ENCODE assay signal across 1 cellular context in the genomic region with DNA sequence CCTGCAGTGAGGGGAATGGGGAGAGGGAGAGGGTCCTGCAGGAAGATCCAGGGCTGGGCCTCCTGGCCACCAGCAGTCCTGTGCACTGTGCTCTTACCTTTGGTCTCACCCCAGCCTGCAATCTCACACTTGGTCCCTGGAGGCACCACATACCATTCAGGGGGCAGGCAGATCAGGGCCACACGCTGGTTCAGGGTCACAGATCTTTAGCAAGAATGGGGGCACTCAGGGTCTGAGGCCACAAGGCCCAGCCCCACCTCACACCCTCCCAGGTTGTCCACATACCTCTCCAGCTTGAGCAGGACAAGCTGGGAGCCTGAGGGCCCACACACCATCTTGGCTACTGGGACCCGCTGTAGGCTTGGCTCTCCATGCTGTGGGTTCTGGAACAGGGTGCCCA.
TF ChIP-seq lines count a peak whose summit lies in the region.
"Not testable (repeated sequence)": the region's sequence is repeated elsewhere in the genome, so short reads cannot be mapped to it uniquely, and the experiment has no call there.

No MANE protein-coding gene starts in this region.

TF ChIP-seq in HepG2, 621 proteins besides CTCF, POLR2A, EP300 and RAD21:
- TF ChIP-seq, protein P1, sequence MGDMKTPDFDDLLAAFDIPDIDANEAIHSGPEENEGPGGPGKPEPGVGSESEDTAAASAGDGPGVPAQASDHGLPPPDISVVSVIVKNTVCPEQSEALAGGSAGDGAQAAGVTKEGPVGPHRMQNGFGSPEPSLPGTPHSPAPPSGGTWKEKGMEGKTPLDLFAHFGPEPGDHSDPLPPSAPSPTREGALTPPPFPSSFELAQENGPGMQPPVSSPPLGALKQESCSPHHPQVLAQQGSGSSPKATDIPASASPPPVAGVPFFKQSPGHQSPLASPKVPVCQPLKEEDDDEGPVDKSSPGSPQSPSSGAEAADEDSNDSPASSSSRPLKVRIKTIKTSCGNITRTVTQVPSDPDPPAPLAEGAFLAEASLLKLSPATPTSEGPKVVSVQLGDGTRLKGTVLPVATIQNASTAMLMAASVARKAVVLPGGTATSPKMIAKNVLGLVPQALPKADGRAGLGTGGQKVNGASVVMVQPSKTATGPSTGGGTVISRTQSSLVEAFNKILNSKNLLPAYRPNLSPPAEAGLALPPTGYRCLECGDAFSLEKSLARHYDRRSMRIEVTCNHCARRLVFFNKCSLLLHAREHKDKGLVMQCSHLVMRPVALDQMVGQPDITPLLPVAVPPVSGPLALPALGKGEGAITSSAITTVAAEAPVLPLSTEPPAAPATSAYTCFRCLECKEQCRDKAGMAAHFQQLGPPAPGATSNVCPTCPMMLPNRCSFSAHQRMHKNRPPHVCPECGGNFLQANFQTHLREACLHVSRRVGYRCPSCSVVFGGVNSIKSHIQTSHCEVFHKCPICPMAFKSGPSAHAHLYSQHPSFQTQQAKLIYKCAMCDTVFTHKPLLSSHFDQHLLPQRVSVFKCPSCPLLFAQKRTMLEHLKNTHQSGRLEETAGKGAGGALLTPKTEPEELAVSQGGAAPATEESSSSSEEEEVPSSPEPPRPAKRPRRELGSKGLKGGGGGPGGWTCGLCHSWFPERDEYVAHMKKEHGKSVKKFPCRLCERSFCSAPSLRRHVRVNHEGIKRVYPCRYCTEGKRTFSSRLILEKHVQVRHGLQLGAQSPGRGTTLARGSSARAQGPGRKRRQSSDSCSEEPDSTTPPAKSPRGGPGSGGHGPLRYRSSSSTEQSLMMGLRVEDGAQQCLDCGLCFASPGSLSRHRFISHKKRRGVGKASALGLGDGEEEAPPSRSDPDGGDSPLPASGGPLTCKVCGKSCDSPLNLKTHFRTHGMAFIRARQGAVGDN (CRISPR knock-in tag; IDR thresholded peaks at IDR 0.05), result peak; percentile 63
- peak; percentile 53 for TF ChIP-seq RXRA (CRISPR knock-in tag; IDR thresholded peaks at IDR 0.05)
- TF ChIP-seq NR2C2 (CRISPR knock-in tag; IDR thresholded peaks at IDR 0.05; ENCODE audit: borderline replicate concordance), result 0 out of 2 replicates have a peak, but pooled peaks have one; percentile 38
- TF ChIP-seq ZFX (CRISPR knock-in tag; IDR thresholded peaks at IDR 0.05; ENCODE audit: low read depth), result 0 out of 2 replicates have a peak, but pooled peaks have one; percentile 18
- 0 out of 2 replicates have a peak, but pooled peaks have one; percentile 15 for TF ChIP-seq MTA1 (CRISPR knock-in tag; IDR thresholded peaks at IDR 0.05; ENCODE audit: borderline replicate concordance)
- TF ChIP-seq RARA (CRISPR knock-in tag; IDR thresholded peaks at IDR 0.05), result 0 out of 2 replicates have a peak, but pooled peaks have one; percentile 27
- 0 out of 2 replicates have a peak, but pooled peaks have one; percentile 34 for TF ChIP-seq ZNF451 (CRISPR knock-in tag; IDR thresholded peaks at IDR 0.05)
- peak; percentile 24; the same call in 1 of the 2 replicates for TF ChIP-seq ZBTB7A (CRISPR knock-in tag; IDR thresholded peaks at IDR 0.05)
- TF ChIP-seq MED1 (CRISPR knock-in tag; IDR thresholded peaks at IDR 0.05), result peak; percentile 20; the same call in 1 of the 2 replicates
- TF ChIP-seq HNF4A (CRISPR knock-in tag; IDR thresholded peaks at IDR 0.05), result peak; percentile 66
- TF ChIP-seq, protein P2, sequence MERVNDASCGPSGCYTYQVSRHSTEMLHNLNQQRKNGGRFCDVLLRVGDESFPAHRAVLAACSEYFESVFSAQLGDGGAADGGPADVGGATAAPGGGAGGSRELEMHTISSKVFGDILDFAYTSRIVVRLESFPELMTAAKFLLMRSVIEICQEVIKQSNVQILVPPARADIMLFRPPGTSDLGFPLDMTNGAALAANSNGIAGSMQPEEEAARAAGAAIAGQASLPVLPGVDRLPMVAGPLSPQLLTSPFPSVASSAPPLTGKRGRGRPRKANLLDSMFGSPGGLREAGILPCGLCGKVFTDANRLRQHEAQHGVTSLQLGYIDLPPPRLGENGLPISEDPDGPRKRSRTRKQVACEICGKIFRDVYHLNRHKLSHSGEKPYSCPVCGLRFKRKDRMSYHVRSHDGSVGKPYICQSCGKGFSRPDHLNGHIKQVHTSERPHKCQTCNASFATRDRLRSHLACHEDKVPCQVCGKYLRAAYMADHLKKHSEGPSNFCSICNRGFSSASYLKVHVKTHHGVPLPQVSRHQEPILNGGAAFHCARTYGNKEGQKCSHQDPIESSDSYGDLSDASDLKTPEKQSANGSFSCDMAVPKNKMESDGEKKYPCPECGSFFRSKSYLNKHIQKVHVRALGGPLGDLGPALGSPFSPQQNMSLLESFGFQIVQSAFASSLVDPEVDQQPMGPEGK (CRISPR knock-in tag; IDR thresholded peaks at IDR 0.05), result peak; percentile 52; the same call in 1 of the 2 replicates
- TF ChIP-seq ZFY (CRISPR knock-in tag; IDR thresholded peaks at IDR 0.05), result peak; percentile 20; the same call in 1 of the 2 replicates
- TF ChIP-seq, protein P3, sequence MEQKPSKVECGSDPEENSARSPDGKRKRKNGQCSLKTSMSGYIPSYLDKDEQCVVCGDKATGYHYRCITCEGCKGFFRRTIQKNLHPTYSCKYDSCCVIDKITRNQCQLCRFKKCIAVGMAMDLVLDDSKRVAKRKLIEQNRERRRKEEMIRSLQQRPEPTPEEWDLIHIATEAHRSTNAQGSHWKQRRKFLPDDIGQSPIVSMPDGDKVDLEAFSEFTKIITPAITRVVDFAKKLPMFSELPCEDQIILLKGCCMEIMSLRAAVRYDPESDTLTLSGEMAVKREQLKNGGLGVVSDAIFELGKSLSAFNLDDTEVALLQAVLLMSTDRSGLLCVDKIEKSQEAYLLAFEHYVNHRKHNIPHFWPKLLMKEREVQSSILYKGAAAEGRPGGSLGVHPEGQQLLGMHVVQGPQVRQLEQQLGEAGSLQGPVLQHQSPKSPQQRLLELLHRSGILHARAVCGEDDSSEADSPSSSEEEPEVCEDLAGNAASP (CRISPR knock-in tag; IDR thresholded peaks at IDR 0.05; ENCODE audit: borderline replicate concordance), result peak; percentile 45; the same call in 1 of the 2 replicates
- TF ChIP-seq, protein P4, sequence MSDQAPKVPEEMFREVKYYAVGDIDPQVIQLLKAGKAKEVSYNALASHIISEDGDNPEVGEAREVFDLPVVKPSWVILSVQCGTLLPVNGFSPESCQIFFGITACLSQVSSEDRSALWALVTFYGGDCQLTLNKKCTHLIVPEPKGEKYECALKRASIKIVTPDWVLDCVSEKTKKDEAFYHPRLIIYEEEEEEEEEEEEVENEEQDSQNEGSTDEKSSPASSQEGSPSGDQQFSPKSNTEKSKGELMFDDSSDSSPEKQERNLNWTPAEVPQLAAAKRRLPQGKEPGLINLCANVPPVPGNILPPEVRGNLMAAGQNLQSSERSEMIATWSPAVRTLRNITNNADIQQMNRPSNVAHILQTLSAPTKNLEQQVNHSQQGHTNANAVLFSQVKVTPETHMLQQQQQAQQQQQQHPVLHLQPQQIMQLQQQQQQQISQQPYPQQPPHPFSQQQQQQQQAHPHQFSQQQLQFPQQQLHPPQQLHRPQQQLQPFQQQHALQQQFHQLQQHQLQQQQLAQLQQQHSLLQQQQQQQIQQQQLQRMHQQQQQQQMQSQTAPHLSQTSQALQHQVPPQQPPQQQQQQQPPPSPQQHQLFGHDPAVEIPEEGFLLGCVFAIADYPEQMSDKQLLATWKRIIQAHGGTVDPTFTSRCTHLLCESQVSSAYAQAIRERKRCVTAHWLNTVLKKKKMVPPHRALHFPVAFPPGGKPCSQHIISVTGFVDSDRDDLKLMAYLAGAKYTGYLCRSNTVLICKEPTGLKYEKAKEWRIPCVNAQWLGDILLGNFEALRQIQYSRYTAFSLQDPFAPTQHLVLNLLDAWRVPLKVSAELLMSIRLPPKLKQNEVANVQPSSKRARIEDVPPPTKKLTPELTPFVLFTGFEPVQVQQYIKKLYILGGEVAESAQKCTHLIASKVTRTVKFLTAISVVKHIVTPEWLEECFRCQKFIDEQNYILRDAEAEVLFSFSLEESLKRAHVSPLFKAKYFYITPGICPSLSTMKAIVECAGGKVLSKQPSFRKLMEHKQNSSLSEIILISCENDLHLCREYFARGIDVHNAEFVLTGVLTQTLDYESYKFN (CRISPR knock-in tag; conservative IDR thresholded peaks at IDR 0.05), result peak; percentile 45
- not testable (repeated sequence) for TF ChIP-seq NR2F6 (IDR thresholded peaks at IDR 0.05)
- peak; percentile 19; the same call in 1 of the 2 replicates for TF ChIP-seq NR2F6 (CRISPR knock-in tag; IDR thresholded peaks at IDR 0.05)
